Comparison of ENCODE assay signal across 15 cellular contexts in genomic region chr2:30561349-30561748, GRCh38.
"Had no signal": no experiment of that assay in that cellular context is flagged by ENCODE, and none has a peak within 500 bp of the region (broad histone marks: within the 10 kb centered on the region; RNA-seq: fewer than 3 reads in every experiment).

No MANE protein-coding gene starts in this region.

- H3K4me1 ChIP-seq: neural progenitor cell had no signal

- H3K4me1 Mint-ChIP-seq: neural progenitor cell had no signal

- H3K4me3 Mint-ChIP-seq: activated CD8-positive, alpha-beta T cell treated with anti-CD3 and anti-CD28 coated beads for 36 hours; activated T-cell treated with anti-CD3 and anti-CD28 coated beads, Interleukin-2, amount 50 U/mL, for 72 hours; neural progenitor cell; stimulated activated naive CD8-positive, alpha-beta T cell treated with anti-CD3 and anti-CD28 coated beads, Interleukin-15, Interleukin-2, amounts not matched to agents 100 ng/mL and 50 ng/mL, for 24 hours had no signal

- H3K27me3 ChIP-seq: ascending aorta, hepatocyte, neural progenitor cell, ovary had no signal

- DNase-seq: activated CD8-positive, alpha-beta memory T cell treated with anti-CD3 and anti-CD28 coated beads, Interleukin-2, amount 50 U/mL, for 4 hours; activated CD8-positive, alpha-beta T cell treated with anti-CD3 and anti-CD28 coated beads for 36 hours; activated gamma-delta T cell treated with Interleukin-2 at 50 U/mL for 16 hours; activated T-cell treated with anti-CD3 and anti-CD28 coated beads, Interleukin-2, amount 50 U/mL, for 72 hours; central memory CD4-positive, alpha-beta T cell; cortex of kidney; effector memory CD4-positive, alpha-beta T cell; ovary; stimulated activated CD4-positive, alpha-beta T cell treated with anti-CD3 and anti-CD28 coated beads, Interleukin-4, amount 100 ng/mL, for 1 hour; stimulated activated CD8-positive, alpha-beta memory T cell treated with anti-CD3 and anti-CD28 coated beads, Interleukin-4, amount 100 ng/mL, for 48 hours had no signal

- ATAC-seq: activated CD8-positive, alpha-beta T cell treated with anti-CD3 and anti-CD28 coated beads for 36 hours; activated T-cell treated with anti-CD3 and anti-CD28 coated beads, Interleukin-2, amount 50 U/mL, for 72 hours had no signal

- H3K27ac Mint-ChIP-seq: activated CD8-positive, alpha-beta T cell treated with anti-CD3 and anti-CD28 coated beads for 36 hours; activated T-cell treated with anti-CD3 and anti-CD28 coated beads, Interleukin-2, amount 50 U/mL, for 72 hours; neural progenitor cell; stimulated activated naive CD8-positive, alpha-beta T cell treated with anti-CD3 and anti-CD28 coated beads, Interleukin-15, Interleukin-2, amounts not matched to agents 100 ng/mL and 50 ng/mL, for 24 hours had no signal

- H3K9me3 ChIP-seq: ascending aorta, ovary had no signal

- H3K27me3 Mint-ChIP-seq: activated CD8-positive, alpha-beta T cell treated with anti-CD3 and anti-CD28 coated beads for 36 hours; stimulated activated naive CD8-positive, alpha-beta T cell treated with anti-CD3 and anti-CD28 coated beads, Interleukin-15, Interleukin-2, amounts not matched to agents 100 ng/mL and 50 ng/mL, for 24 hours had no signal

- H3K36me3 ChIP-seq: ascending aorta, neural progenitor cell, ovary had no signal

- H2AFZ ChIP-seq: hepatocyte, neural progenitor cell had no signal

- H3K27ac ChIP-seq: ascending aorta, epithelial cell of prostate, hepatocyte, neural progenitor cell, ovary had no signal

- H3K4me3 ChIP-seq: ascending aorta, hepatocyte, neural progenitor cell, ovary had no signal

- H3K9me3 Mint-ChIP-seq: activated CD8-positive, alpha-beta T cell treated with anti-CD3 and anti-CD28 coated beads for 36 hours; activated T-cell treated with anti-CD3 and anti-CD28 coated beads, Interleukin-2, amount 50 U/mL, for 72 hours; neural progenitor cell; stimulated activated naive CD8-positive, alpha-beta T cell treated with anti-CD3 and anti-CD28 coated beads, Interleukin-15, Interleukin-2, amounts not matched to agents 100 ng/mL and 50 ng/mL, for 24 hours had no signal

- H3K9ac ChIP-seq: neural progenitor cell had no signal

- H3K4me2 ChIP-seq: hepatocyte, neural progenitor cell had no signal
